Comparison of ENCODE assay signal across 9 cellular contexts in genomic region chr7:116122972-116123595, GRCh38.
A peak's percentile ranks its signal among the peaks of the same experiment; 100 is the strongest.
DNase-seq lines count a peak whose midpoint lies in the region; ATAC-seq and TF ChIP-seq lines count a peak whose summit lies in the region.
"Had no signal": no experiment of that assay in that cellular context is flagged by ENCODE, and none has a peak within 500 bp of the region (broad histone marks: within the 10 kb centered on the region; RNA-seq: fewer than 3 reads in every experiment).

No MANE protein-coding gene starts in this region.

- peak in 6 of 7 experiments; percentile 41 to 57 (median 50) for TF ChIP-seq CTCF in body of pancreas (IDR thresholded peaks at IDR 0.05)
- TF ChIP-seq CTCF in lower lobe of right lung (IDR thresholded peaks at IDR 0.05), result peak; percentile 55
- TF ChIP-seq CTCF in prostate gland (IDR thresholded peaks at IDR 0.05), result peak in 2 of 4 experiments; percentile 20 to 28

- H3K27me3 ChIP-seq in body of pancreas (no peaks in the 10 kb centered on the region), lower lobe of right lung (ENCODE audit: low read depth) (no peaks in the 10 kb centered on the region), prostate gland (replicated peaks; ENCODE audit: insufficient read depth) (no peaks in the 10 kb centered on the region)

- H3K36me3 ChIP-seq in body of pancreas (replicated peaks in 1 of 2; ENCODE audit: insufficient read depth in 1 of 2, low read depth in 2 of 2), result no peaks in the 10 kb centered on the region
- no peaks in the 10 kb centered on the region for H3K36me3 ChIP-seq in lower lobe of right lung
- H3K36me3 ChIP-seq in prostate gland, result no peaks in the 10 kb centered on the region

- DNase-seq in Caki2 (ENCODE audit: low read depth) (peak; percentile 13), NCI-H2081 (lab: John Stamatoyannopoulos, UW) (peak; percentile 25 to 55), body of pancreas (peak in 3 of 4 donors; percentile 14 to 17 (median 14)), lower lobe of right lung (no peak), prostate gland (ENCODE audit: low spot score) (no peak)
- DNase-seq in stimulated activated CD4-positive, alpha-beta T cell treated with anti-CD3 and anti-CD28 coated beads, Interleukin-4, amount 100 ng/mL, for 24 hours, result no peak
- DNase-seq: naive B cell had no signal

- H3K27ac ChIP-seq in body of pancreas (no peak overlapping the region), lower lobe of right lung (no peak overlapping the region), prostate gland (no peak overlapping the region)

- in situ Hi-C loops in Caki2 (cut with HindIII; ENCODE audit: low pct_unique_long_range_greater_than_20kb, low sequenced_read_pairs), result no loop called here

- 39 to 45% methylated on average over 3 of the region's 3 CpGs for WGBS in body of pancreas, 2 donors
- 48% methylated on average over 3 of the region's 3 CpGs for WGBS in prostate gland

- H3K9me3 ChIP-seq in body of pancreas (no peaks in the 10 kb centered on the region), lower lobe of right lung (peaks cover 1% of the 10 kb centered on the region), prostate gland (no peaks in the 10 kb centered on the region)

- H3K4me3 ChIP-seq in body of pancreas (no peak overlapping the region), lower lobe of right lung (no peak overlapping the region), prostate gland (no peak overlapping the region)

- H3K4me1 ChIP-seq in body of pancreas (no peaks in the 10 kb centered on the region), lower lobe of right lung (no peaks in the 10 kb centered on the region), prostate gland (replicated peaks) (no peaks in the 10 kb centered on the region)

- TF ChIP-seq POLR2A in body of pancreas (IDR thresholded peaks at IDR 0.05) (no peak), prostate gland (IDR thresholded peaks at IDR 0.05) (no peak)

- ATAC-seq in GM21390 (IDR thresholded peaks at IDR 0.05; ENCODE audit: unreplicated experiment) (peak; percentile 73), body of pancreas (no peak), lower lobe of right lung (no peak), GM21737 (IDR thresholded peaks at IDR 0.05; ENCODE audit: unreplicated experiment) (no peak)

- intact Hi-C loops in body of pancreas (cut with DNase I) (no loop called here), lower lobe of right lung (cut with DNase I) (no loop called here), prostate gland (cut with DNase I) (no loop called here)

Comparison
In these comparisons a context has a peak if more than half of its experiments do, and no peak if none do; other contexts are left out.
1. DNase-seq: peak in Caki2 (single experiment), NCI-H2081 (2 of 2) and body of pancreas (3 of 4); none in lower lobe of right lung (single experiment), stimulated activated CD4-positive, alpha-beta T cell treated with anti-CD3 and anti-CD28 coated beads, Interleukin-4, amount 100 ng/mL, for 24 hours (single experiment) and prostate gland (single experiment).